9 cellular contexts compared by ENCODE assay signal in genomic region chr4:140720387-140721087, GRCh38. TPM values are rescaled to one million over a fixed set of nuclear protein-coding genes. Genes with fewer than 3 reads are reported as not detected.
DNase-seq lines count a peak whose midpoint lies in the region; ATAC-seq and TF ChIP-seq lines count a peak whose summit lies in the region.
"Had no signal": no experiment of that assay in that cellular context is flagged by ENCODE, and none has a peak within 500 bp of the region (broad histone marks: within the 10 kb centered on the region; RNA-seq: fewer than 3 reads in every experiment).

No MANE protein-coding gene starts in this region.

- no peak overlapping the region for H4K8ac ChIP-seq in H9 (replicated peaks; ENCODE audit: insufficient read length, low read depth, low read length)

- peak overlapping the region; percentile 65 for H3K4me3 ChIP-seq in OCI-LY7 (ENCODE audit: low read depth, low read length, poor library complexity, severe bottlenecking)
- peak overlapping the region; percentile 8 for H3K4me3 ChIP-seq in naive thymus-derived CD4-positive, alpha-beta T cell (ENCODE audit: low read length)
- H3K4me3 ChIP-seq: SJCRH30 had no signal

- TF ChIP-seq CTCF in OCI-LY7 (conservative IDR thresholded peaks at IDR 0.05; ENCODE audit: low read length): no peak
- TF ChIP-seq CTCF in H9 (conservative IDR thresholded peaks at IDR 0.05): no peak

- H3K36me3 Mint-ChIP-seq in naive thymus-derived CD4-positive, alpha-beta T cell: no peaks in the 10 kb centered on the region
- H3K36me3 Mint-ChIP-seq in H9 (ENCODE audit: insufficient read depth in 1 of 3, low read depth in 3 of 3): no peaks in the 10 kb centered on the region

- H3K27ac ChIP-seq in OCI-LY7 (ENCODE audit: low read depth, low read length, poor library complexity, severe bottlenecking) (peak overlapping the region; percentile 70), H9 (ENCODE audit: insufficient read length, low read depth, low read length) (no peak overlapping the region)
- no peak overlapping the region for H3K27ac ChIP-seq in naive thymus-derived CD4-positive, alpha-beta T cell (ENCODE audit: low read depth, low read length)
- H3K27ac ChIP-seq: SJCRH30 had no signal

- CTCF ChIA-PET in OCI-LY7 (lab: Charles Lee; ENCODE audit: unreplicated experiment): interaction anchor here (1.3 to 1.9 kb wide), 5 partner anchors 10 to 36 kb away, joined by 5 to 9 read pairs (median 6); partner anchors contain the start of gene TBC1D9
- CTCF ChIA-PET in naive thymus-derived CD4-positive, alpha-beta T cell (lab: Charles Lee): no interaction called here

- H3K23me2 ChIP-seq in H9 (ENCODE audit: insufficient read length, low read depth, low read length, poor library complexity, severe bottlenecking): no peaks in the 10 kb centered on the region

- no peak overlapping the region for H3K4ac ChIP-seq in H9 (ENCODE audit: low read depth, low read length)

- no peak overlapping the region for H4K5ac ChIP-seq in H9 (ENCODE audit: insufficient read length, low read depth, low read length)

- no peak overlapping the region for H2BK12ac ChIP-seq in H9 (ENCODE audit: insufficient read length, low read depth, low read length)

- H3K9me3 Mint-ChIP-seq in naive thymus-derived CD4-positive, alpha-beta T cell: no peaks in the 10 kb centered on the region
- no peaks in the 10 kb centered on the region for H3K9me3 Mint-ChIP-seq in H9

- no peaks in the 10 kb centered on the region for H4K20me1 ChIP-seq in OCI-LY7 (ENCODE audit: insufficient read depth, low read length)
- no peaks in the 10 kb centered on the region for H4K20me1 ChIP-seq in H9 (ENCODE audit: control insufficient read depth, insufficient read depth, insufficient read length)

- no peak overlapping the region for H3K23ac ChIP-seq in H9 (ENCODE audit: insufficient read length, low read depth, low read length)

- no peaks in the 10 kb centered on the region for H3K79me1 ChIP-seq in H9 (ENCODE audit: insufficient read depth, low read depth, low read length, poor library complexity, severe bottlenecking)

- no peak overlapping the region for H2BK15ac ChIP-seq in H9 (ENCODE audit: low read depth, low read length)

- no peaks in the 10 kb centered on the region for H3K79me2 ChIP-seq in OCI-LY7 (ENCODE audit: insufficient read depth, low read depth, low read length)
- H3K79me2 ChIP-seq in H9 (ENCODE audit: insufficient read depth, low read length): no peaks in the 10 kb centered on the region

- H3K14ac ChIP-seq in H9 (ENCODE audit: insufficient read depth, low read length): no peak overlapping the region

- peak overlapping the region in 3 of 9 donors; percentile 19 to 43 (median 29) for H3K27ac Mint-ChIP-seq in naive thymus-derived CD4-positive, alpha-beta T cell
- no peak overlapping the region for H3K27ac Mint-ChIP-seq in H9

- H3K4me2 ChIP-seq in OCI-LY7 (ENCODE audit: low read length): peak overlapping the region; percentile 90
- H3K4me2 ChIP-seq in H9 (ENCODE audit: insufficient read depth, insufficient read length, low read length): no peak overlapping the region

- no peaks in the 10 kb centered on the region for H3K36me3 ChIP-seq in OCI-LY7 (ENCODE audit: insufficient read depth, low read length)
- no peaks in the 10 kb centered on the region for H3K36me3 ChIP-seq in naive thymus-derived CD4-positive, alpha-beta T cell (ENCODE audit: control insufficient read depth in 2 of 3, insufficient read depth in 3 of 3, low read length in 3 of 3)
- H3K36me3 ChIP-seq: SJCRH30 had no signal

- DNase-seq in OCI-LY7 (ENCODE audit: low spot score) (peak; percentile 37), cerebellar nuclear complex (lab: John Stamatoyannopoulos, UW) (no peak), NCI-H446 treated with DMSO at 0.1 percent for 48 hours (lab: John Stamatoyannopoulos, UW) (no peak), H9 (no peak), cerebellar cortex (ENCODE audit: low spot score) (no peak)
- no peak for DNase-seq in naive thymus-derived CD4-positive, alpha-beta T cell
- DNase-seq: SJCRH30 had no signal

- no peaks in the 10 kb centered on the region for H3K27me3 ChIP-seq in naive thymus-derived CD4-positive, alpha-beta T cell (ENCODE audit: control insufficient read depth in 2 of 2, insufficient read depth in 2 of 2, low read length in 2 of 2)
- H3K27me3 ChIP-seq in H9 (ENCODE audit: insufficient read depth, low read length): no peaks in the 10 kb centered on the region
- H3K27me3 ChIP-seq: SJCRH30 had no signal

- no peak overlapping the region for H3T11ph ChIP-seq in H9 (ENCODE audit: low read length)

- no peak overlapping the region for H3K18ac ChIP-seq in H9 (ENCODE audit: insufficient read length, low read depth, low read length)

- intact Hi-C loops in OCI-LY7 (cut with micrococcal nuclease; ENCODE audit: unreplicated experiment): loop anchor here (1.0 kb wide), 2 partner anchors 23 to 87 kb away; no protein-coding TSS in a partner anchor
- intact Hi-C loops in naive thymus-derived CD4-positive, alpha-beta T cell (cut with micrococcal nuclease): no loop called here

- BruUV-seq in OCI-LY7 (replicated peaks; lab: Mats Ljungman, UMichigan): no TSS peak

- peak; percentile 38 for ATAC-seq in GM18511 (IDR thresholded peaks at IDR 0.05; ENCODE audit: unreplicated experiment)
- peak; percentile 49 for ATAC-seq in GM21723 (IDR thresholded peaks at IDR 0.05; ENCODE audit: unreplicated experiment)
- ATAC-seq in naive thymus-derived CD4-positive, alpha-beta T cell: no peak

- H2AFZ ChIP-seq in OCI-LY7 (ENCODE audit: low read length) (peak overlapping the region; percentile 95), H9 (ENCODE audit: low read length) (no peak overlapping the region)

- H3K9me3 ChIP-seq in OCI-LY7 (ENCODE audit: low read length) (no peaks in the 10 kb centered on the region), H9 (ENCODE audit: control insufficient read depth, low read depth, low read length) (no peaks in the 10 kb centered on the region)
- H3K9me3 ChIP-seq in naive thymus-derived CD4-positive, alpha-beta T cell (ENCODE audit: control insufficient read depth in 2 of 3, low read length in 3 of 3): no peaks in the 10 kb centered on the region
- H3K9me3 ChIP-seq: SJCRH30 had no signal

- H2BK5ac ChIP-seq in H9 (ENCODE audit: insufficient read length, low read length): no peak overlapping the region

- H2BK120ac ChIP-seq in H9 (ENCODE audit: low read depth, low read length, poor library complexity, severe bottlenecking): no peak overlapping the region

- H4K91ac ChIP-seq in H9 (ENCODE audit: insufficient read length, low read depth, low read length): no peak overlapping the region

- peak overlapping the region; percentile 14 to 78 (median 53) for H3K4me3 Mint-ChIP-seq in naive thymus-derived CD4-positive, alpha-beta T cell
- no peak overlapping the region for H3K4me3 Mint-ChIP-seq in H9

- no peak overlapping the region for H2BK20ac ChIP-seq in H9 (ENCODE audit: low read depth, low read length, poor library complexity, severe bottlenecking)

- POLR2A ChIA-PET in OCI-LY7 (lab: Charles Lee): interaction anchor here (0.6 to 7.9 kb wide), 27 partner anchors 8 to 1638 kb away, joined by 3 to 124 read pairs (median 4); partner anchors contain the start of gene TBC1D9
- POLR2A ChIA-PET in naive thymus-derived CD4-positive, alpha-beta T cell (lab: Charles Lee): interaction anchor here (0.6 kb wide), 1 partner anchor 11 kb away, joined by 3 read pairs; no protein-coding TSS in a partner anchor

- no peaks in the 10 kb centered on the region for H3K9me2 ChIP-seq in OCI-LY7 (ENCODE audit: insufficient read depth, low read length)

- no peak overlapping the region for H3K9ac ChIP-seq in H9 (ENCODE audit: extremely low read depth, insufficient read length, low read length)

- peaks cover 7 to 18% (median 12%) of the 10 kb centered on the region in 7 donors for H3K4me1 Mint-ChIP-seq in naive thymus-derived CD4-positive, alpha-beta T cell
- peaks cover 5 to 7% of the 10 kb centered on the region in 2 experiments; a peak in 3 of 4 replicates for H3K4me1 Mint-ChIP-seq in H9

- H3K27me3 Mint-ChIP-seq in naive thymus-derived CD4-positive, alpha-beta T cell: peaks cover 0 to 10% (median 0%) of the 10 kb centered on the region in 5 donors
- H3K27me3 Mint-ChIP-seq in H9 (ENCODE audit: low read depth): no peaks in the 10 kb centered on the region; the same call in 1 of the 2 replicates

- H2AK5ac ChIP-seq in H9 (ENCODE audit: insufficient read length, low read length): no peak overlapping the region

- WGBS in H9 (ENCODE audit: extremely low coverage, insufficient read length, low lambda C conversion rate): no CpG with 5 or more reads among the region's 7 CpGs

- no peak overlapping the region for H3K56ac ChIP-seq in H9 (ENCODE audit: insufficient read length, low read depth, low read length)

- H3K4me1 ChIP-seq in OCI-LY7 (ENCODE audit: insufficient read depth, low read length, poor library complexity, severe bottlenecking): peaks cover 57% of the 10 kb centered on the region
- no peaks in the 10 kb centered on the region for H3K4me1 ChIP-seq in naive thymus-derived CD4-positive, alpha-beta T cell (ENCODE audit: control insufficient read depth in 2 of 2, insufficient read depth in 2 of 2, low read length in 2 of 2)
- no peaks in the 10 kb centered on the region for H3K4me1 ChIP-seq in H9 (ENCODE audit: insufficient read depth, low read length)

RNA-seq across cellular contexts. Expression of gene TBC1D9, which starts 35.6 kb away (rescaled TPM):
- 1.0 and 1.6 TPM in 2 replicates for total RNA-seq in OCI-LY7 (2014; rRNA removed; shearing (Covaris generic))
- total RNA-seq in OCI-LY7 (2022) (10.4 and 13.0 TPM in 2 replicates), H9 (2021) (0.63 and 0.86 TPM in 2 replicates)
- 10 to 100 TPM in 1 of 5 experiments, 1 to 10 TPM in 1, under 1 TPM in 2, not detected in 1; 0.22 to 13.9 (median 1.7) TPM for total RNA-seq in naive thymus-derived CD4-positive, alpha-beta T cell
- polyA plus RNA-seq in naive thymus-derived CD4-positive, alpha-beta T cell: under 1 TPM in 1 of 2 donors, not detected in 1; 0.13 TPM

Comparison
In these comparisons a context has a peak if more than half of its experiments do, and no peak if none do; other contexts are left out.
1. H3K4me3 Mint-ChIP-seq: peak in naive thymus-derived CD4-positive, alpha-beta T cell (10 of 10); none in H9 (0 of 2).